13 cellular contexts compared by ENCODE assay signal in genomic region chr10:74640134-74640533, GRCh38.
DNase-seq lines count a peak whose midpoint lies in the region; TF ChIP-seq lines count a peak whose summit lies in the region.
"Had no signal": no experiment of that assay in that cellular context is flagged by ENCODE, and none has a peak within 500 bp of the region (broad histone marks: within the 10 kb centered on the region; RNA-seq: fewer than 3 reads in every experiment).

No MANE protein-coding gene starts in this region.

- CTCF ChIA-PET in activated naive CD4-positive, alpha-beta T cell treated with anti-CD3 and anti-CD28 coated beads for 36 hours (lab: Charles Lee) = interaction anchor here (0.6 kb wide), 1 partner anchor 336 kb away, joined by 4 read pairs; no protein-coding TSS in a partner anchor

- intact Hi-C loops in activated naive CD4-positive, alpha-beta T cell treated with anti-CD3 and anti-CD28 coated beads for 36 hours (cut with micrococcal nuclease) = no loop called here

- DNase-seq in H7 = peak; percentile 19
- DNase-seq in NCI-H2029 treated with DMSO at 0.1 percent for 48 hours (lab: John Stamatoyannopoulos, UW) = peak; percentile 11
- DNase-seq in choroid plexus epithelial cell (ENCODE audit: low read depth) = peak; percentile 28
- no peak for DNase-seq in activated CD4-positive, alpha-beta T cell treated with anti-CD3 and anti-CD28 coated beads, Interleukin-2, amount 50 U/mL, for 4 hours
- no peak for DNase-seq in activated CD4-positive, alpha-beta T cell treated with anti-CD3 and anti-CD28 coated beads for 4 hours
- DNase-seq in HUDEP-2 (lab: John Stamatoyannopoulos, UW; ENCODE audit: unreplicated experiment in 76 of 76) = no peak
- no peak for DNase-seq in activated naive CD4-positive, alpha-beta T cell treated with anti-CD3 and anti-CD28 coated beads for 36 hours
- DNase-seq: mucosa of descending colon; NCI-H526; stimulated activated CD4-positive, alpha-beta T cell treated with anti-CD3 and anti-CD28 coated beads, Interleukin-2, amount 100 ng/mL, for 48 hours; tibial artery had no signal

- peaks cover 13% of the 10 kb centered on the region for H3K36me3 Mint-ChIP-seq in activated naive CD4-positive, alpha-beta T cell treated with anti-CD3 and anti-CD28 coated beads for 36 hours (ENCODE audit: low read depth)

- H3K4me3 Mint-ChIP-seq in activated naive CD4-positive, alpha-beta T cell treated with anti-CD3 and anti-CD28 coated beads for 36 hours = no peak overlapping the region
- H3K4me3 Mint-ChIP-seq: activated naive CD8-positive, alpha-beta T cell had no signal

- no peak for TF ChIP-seq CTCF in choroid plexus epithelial cell (conservative IDR thresholded peaks at IDR 0.05; ENCODE audit: low read depth, low read length)

- H3K36me3 ChIP-seq in H7 (replicated peaks; ENCODE audit: control insufficient read depth, insufficient read depth, low read length) (no peaks in the 10 kb centered on the region), rectal smooth muscle tissue (ENCODE audit: control insufficient read depth, insufficient read depth, low read length) (no peaks in the 10 kb centered on the region)
- H3K36me3 ChIP-seq: tibial artery had no signal

- H3K4me3 ChIP-seq in H7 (ENCODE audit: insufficient read depth, low read depth, low read length) = no peak overlapping the region
- no peak overlapping the region for H3K4me3 ChIP-seq in choroid plexus epithelial cell (ENCODE audit: low read depth, low read length)
- no peak overlapping the region for H3K4me3 ChIP-seq in rectal smooth muscle tissue (ENCODE audit: low read length)
- H3K4me3 ChIP-seq: mucosa of descending colon, tibial artery had no signal

- H3K4me1 ChIP-seq in rectal smooth muscle tissue (ENCODE audit: control insufficient read depth, insufficient read depth, low read length) = peaks cover 6% of the 10 kb centered on the region

- H3K27ac ChIP-seq in rectal smooth muscle tissue (ENCODE audit: low read depth, low read length) = peak overlapping the region; percentile 2
- H3K27ac ChIP-seq: tibial artery had no signal

- H3K9ac ChIP-seq in rectal smooth muscle tissue (ENCODE audit: low read length) = no peak overlapping the region

- no peaks in the 10 kb centered on the region for H3K4me1 Mint-ChIP-seq in activated naive CD4-positive, alpha-beta T cell treated with anti-CD3 and anti-CD28 coated beads for 36 hours (ENCODE audit: low read depth)

- H3K27ac Mint-ChIP-seq in activated naive CD4-positive, alpha-beta T cell treated with anti-CD3 and anti-CD28 coated beads for 36 hours = no peak overlapping the region
- H3K27ac Mint-ChIP-seq: activated naive CD8-positive, alpha-beta T cell had no signal

- no peaks in the 10 kb centered on the region for H3K27me3 Mint-ChIP-seq in activated naive CD4-positive, alpha-beta T cell treated with anti-CD3 and anti-CD28 coated beads for 36 hours (ENCODE audit: low read depth)
- H3K27me3 Mint-ChIP-seq: activated naive CD8-positive, alpha-beta T cell had no signal

- H3K9me3 Mint-ChIP-seq in activated naive CD4-positive, alpha-beta T cell treated with anti-CD3 and anti-CD28 coated beads for 36 hours = peaks cover 7% of the 10 kb centered on the region

- H3K27me3 ChIP-seq in H7 (ENCODE audit: control insufficient read depth, insufficient read depth, low read length) (no peaks in the 10 kb centered on the region), rectal smooth muscle tissue (ENCODE audit: control insufficient read depth, insufficient read depth, low read length) (no peaks in the 10 kb centered on the region)
- H3K27me3 ChIP-seq: tibial artery had no signal

Comparison
In these comparisons a context has a peak if more than half of its experiments do, and no peak if none do; other contexts are left out.
1. DNase-seq: peak in H7 (single experiment), NCI-H2029 treated with DMSO at 0.1 percent for 48 hours (single experiment) and choroid plexus epithelial cell (single experiment); none in activated CD4-positive, alpha-beta T cell treated with anti-CD3 and anti-CD28 coated beads, Interleukin-2, amount 50 U/mL, for 4 hours (0 of 2), activated CD4-positive, alpha-beta T cell treated with anti-CD3 and anti-CD28 coated beads for 4 hours (0 of 2), HUDEP-2 (0 of 76) and activated naive CD4-positive, alpha-beta T cell treated with anti-CD3 and anti-CD28 coated beads for 36 hours (single experiment).